Comparison of ENCODE assay signal across 1 cellular context in the genomic region with DNA sequence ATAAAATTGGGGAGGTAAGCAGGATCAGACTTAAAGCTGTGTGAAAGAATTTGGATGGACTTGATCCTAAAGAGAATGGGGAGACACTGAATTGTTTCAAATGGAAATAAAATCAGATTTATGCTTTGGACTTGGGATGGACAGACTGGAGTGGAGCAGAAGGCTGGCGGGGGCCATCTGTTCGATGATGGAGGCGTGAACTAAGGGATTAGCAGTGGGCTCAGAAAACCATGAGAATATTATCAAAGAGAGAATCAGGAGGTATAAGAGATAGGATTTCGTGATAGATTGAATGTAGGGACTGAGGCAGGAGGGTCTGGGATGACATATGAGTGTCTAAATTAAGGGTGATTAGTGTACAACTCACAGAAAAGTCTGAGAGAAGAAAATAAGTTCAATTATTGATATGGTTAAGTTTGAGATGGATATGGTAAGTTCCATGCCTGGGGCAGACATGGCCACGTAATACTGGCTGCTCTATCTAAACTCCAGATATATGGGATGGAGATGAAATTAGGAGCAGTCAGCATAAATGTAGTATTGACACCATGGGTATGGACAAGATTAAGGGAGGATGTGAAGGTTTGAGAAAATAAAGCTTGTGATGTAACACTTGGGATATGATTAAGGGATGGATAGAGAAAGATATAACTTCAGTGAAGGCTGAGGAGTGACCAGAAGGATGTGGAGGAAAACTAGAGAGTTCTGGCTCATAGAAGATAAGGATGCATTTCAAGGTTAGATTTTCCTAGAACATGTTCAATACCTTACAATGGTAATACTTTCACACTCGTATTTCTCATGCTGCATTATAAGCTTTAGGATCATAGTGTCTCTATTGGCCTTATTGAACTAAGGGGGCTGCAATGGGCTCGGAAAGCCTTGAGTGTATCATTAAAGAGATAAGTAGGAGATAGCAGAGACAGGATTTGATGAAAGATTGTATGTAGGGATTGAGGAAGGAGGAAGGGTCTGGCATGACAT.
TF ChIP-seq lines count a peak whose summit lies in the region.

No MANE protein-coding gene starts in this region.

TF ChIP-seq in HepG2, 621 proteins besides CTCF, POLR2A, EP300 and RAD21:
- TF ChIP-seq AGO2 (optimal IDR thresholded peaks at IDR 0.05; ENCODE audit: low read depth, low read length) = peak; percentile 67
- TF ChIP-seq, protein P1, sequence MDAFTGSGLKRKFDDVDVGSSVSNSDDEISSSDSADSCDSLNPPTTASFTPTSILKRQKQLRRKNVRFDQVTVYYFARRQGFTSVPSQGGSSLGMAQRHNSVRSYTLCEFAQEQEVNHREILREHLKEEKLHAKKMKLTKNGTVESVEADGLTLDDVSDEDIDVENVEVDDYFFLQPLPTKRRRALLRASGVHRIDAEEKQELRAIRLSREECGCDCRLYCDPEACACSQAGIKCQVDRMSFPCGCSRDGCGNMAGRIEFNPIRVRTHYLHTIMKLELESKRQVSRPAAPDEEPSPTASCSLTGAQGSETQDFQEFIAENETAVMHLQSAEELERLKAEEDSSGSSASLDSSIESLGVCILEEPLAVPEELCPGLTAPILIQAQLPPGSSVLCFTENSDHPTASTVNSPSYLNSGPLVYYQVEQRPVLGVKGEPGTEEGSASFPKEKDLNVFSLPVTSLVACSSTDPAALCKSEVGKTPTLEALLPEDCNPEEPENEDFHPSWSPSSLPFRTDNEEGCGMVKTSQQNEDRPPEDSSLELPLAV (CRISPR knock-in tag; conservative IDR thresholded peaks at IDR 0.05; ENCODE audit: low read depth) = no peak
- TF ChIP-seq REL (CRISPR knock-in tag; conservative IDR thresholded peaks at IDR 0.05) = 0 out of 2 replicates have a peak, but pooled peaks have one; percentile 52
- TF ChIP-seq ZNF432 (CRISPR knock-in tag; IDR thresholded peaks at IDR 0.05; ENCODE audit: borderline replicate concordance) = no peak
- TF ChIP-seq MAFF (IDR thresholded peaks at IDR 0.05; ENCODE audit: low read depth, low read length) = peak; percentile 88
- peak; percentile 37; the same call in 1 of the 2 replicates for TF ChIP-seq JUNB (CRISPR knock-in tag; IDR thresholded peaks at IDR 0.05; ENCODE audit: borderline replicate concordance)
- TF ChIP-seq CREM (IDR thresholded peaks at IDR 0.05) = no peak
- no peak for TF ChIP-seq CREM (CRISPR knock-in tag; IDR thresholded peaks at IDR 0.05)
- no peak for TF ChIP-seq STAG1 (CRISPR knock-in tag; IDR thresholded peaks at IDR 0.05)
- TF ChIP-seq POLR2AphosphoS5 (IDR thresholded peaks at IDR 0.05; ENCODE audit: low read depth, low read length) = peak; percentile 24; the same call in 1 of the 2 replicates
- TF ChIP-seq, protein P2, sequence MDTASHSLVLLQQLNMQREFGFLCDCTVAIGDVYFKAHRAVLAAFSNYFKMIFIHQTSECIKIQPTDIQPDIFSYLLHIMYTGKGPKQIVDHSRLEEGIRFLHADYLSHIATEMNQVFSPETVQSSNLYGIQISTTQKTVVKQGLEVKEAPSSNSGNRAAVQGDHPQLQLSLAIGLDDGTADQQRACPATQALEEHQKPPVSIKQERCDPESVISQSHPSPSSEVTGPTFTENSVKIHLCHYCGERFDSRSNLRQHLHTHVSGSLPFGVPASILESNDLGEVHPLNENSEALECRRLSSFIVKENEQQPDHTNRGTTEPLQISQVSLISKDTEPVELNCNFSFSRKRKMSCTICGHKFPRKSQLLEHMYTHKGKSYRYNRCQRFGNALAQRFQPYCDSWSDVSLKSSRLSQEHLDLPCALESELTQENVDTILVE (CRISPR knock-in tag; IDR thresholded peaks at IDR 0.05) = no peak
- no peak for TF ChIP-seq GPN1 (CRISPR knock-in tag; IDR thresholded peaks at IDR 0.05; ENCODE audit: borderline replicate concordance)
- TF ChIP-seq, protein P3, sequence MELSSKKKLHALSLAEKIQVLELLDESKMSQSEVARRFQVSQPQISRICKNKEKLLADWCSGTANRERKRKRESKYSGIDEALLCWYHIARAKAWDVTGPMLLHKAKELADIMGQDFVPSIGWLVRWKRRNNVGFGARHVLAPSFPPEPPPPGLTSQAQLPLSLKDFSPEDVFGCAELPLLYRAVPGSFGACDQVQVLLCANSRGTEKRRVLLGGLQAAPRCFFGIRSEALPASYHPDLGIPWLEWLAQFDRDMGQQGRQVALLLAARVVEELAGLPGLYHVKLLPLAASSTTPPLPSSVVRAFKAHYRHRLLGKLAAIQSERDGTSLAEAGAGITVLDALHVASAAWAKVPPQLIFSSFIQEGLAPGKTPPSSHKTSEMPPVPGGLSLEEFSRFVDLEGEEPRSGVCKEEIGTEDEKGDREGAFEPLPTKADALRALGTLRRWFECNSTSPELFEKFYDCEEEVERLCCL (CRISPR knock-in tag; IDR thresholded peaks at IDR 0.05; ENCODE audit: borderline replicate concordance) = 0 out of 2 replicates have a peak, but pooled peaks have one; percentile 30
- TF ChIP-seq ATF4 (CRISPR knock-in tag; IDR thresholded peaks at IDR 0.05) = 0 out of 4 replicates have a peak, but pooled peaks of 1 of the 2 experiments have one; percentile 29
- TF ChIP-seq HIVEP1 (CRISPR knock-in tag; IDR thresholded peaks at IDR 0.05) = no peak
- TF ChIP-seq RBFOX2 (IDR thresholded peaks at IDR 0.05; ENCODE audit: low read depth, low read length) = peak; percentile 61
- no peak for TF ChIP-seq PRDM15 (CRISPR knock-in tag; IDR thresholded peaks at IDR 0.05)
- peak; percentile 90 to 92 for TF ChIP-seq MAFK (conservative IDR thresholded peaks at IDR 0.05 in 1 of 2, IDR thresholded peaks at IDR 0.05 in 1 of 2; ENCODE audit: low read length in 2 of 2)
- TF ChIP-seq, protein P4, sequence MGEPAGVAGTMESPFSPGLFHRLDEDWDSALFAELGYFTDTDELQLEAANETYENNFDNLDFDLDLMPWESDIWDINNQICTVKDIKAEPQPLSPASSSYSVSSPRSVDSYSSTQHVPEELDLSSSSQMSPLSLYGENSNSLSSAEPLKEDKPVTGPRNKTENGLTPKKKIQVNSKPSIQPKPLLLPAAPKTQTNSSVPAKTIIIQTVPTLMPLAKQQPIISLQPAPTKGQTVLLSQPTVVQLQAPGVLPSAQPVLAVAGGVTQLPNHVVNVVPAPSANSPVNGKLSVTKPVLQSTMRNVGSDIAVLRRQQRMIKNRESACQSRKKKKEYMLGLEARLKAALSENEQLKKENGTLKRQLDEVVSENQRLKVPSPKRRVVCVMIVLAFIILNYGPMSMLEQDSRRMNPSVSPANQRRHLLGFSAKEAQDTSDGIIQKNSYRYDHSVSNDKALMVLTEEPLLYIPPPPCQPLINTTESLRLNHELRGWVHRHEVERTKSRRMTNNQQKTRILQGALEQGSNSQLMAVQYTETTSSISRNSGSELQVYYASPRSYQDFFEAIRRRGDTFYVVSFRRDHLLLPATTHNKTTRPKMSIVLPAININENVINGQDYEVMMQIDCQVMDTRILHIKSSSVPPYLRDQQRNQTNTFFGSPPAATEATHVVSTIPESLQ (CRISPR knock-in tag; conservative IDR thresholded peaks at IDR 0.05) = no peak
- peak; percentile 58 for TF ChIP-seq RBM22 (optimal IDR thresholded peaks at IDR 0.05; ENCODE audit: low read length)
